2 cellular contexts compared by ENCODE assay signal in genomic region chr13:42652642-42653415, GRCh38.
TF ChIP-seq lines count a peak whose summit lies in the region.

No MANE protein-coding gene starts in this region.

TF ChIP-seq in GM23338, 12 proteins besides CTCF, POLR2A, EP300 and RAD21:
- no peak for TF ChIP-seq ETS1 (IDR thresholded peaks at IDR 0.05)
- no peak for TF ChIP-seq REST (IDR thresholded peaks at IDR 0.05; ENCODE audit: unreplicated experiment)
- no peak for TF ChIP-seq ZNF462 (CRISPR knock-in tag; IDR thresholded peaks at IDR 0.05)
- no peak for TF ChIP-seq JUNB (IDR thresholded peaks at IDR 0.05; ENCODE audit: unreplicated experiment)
- no peak for TF ChIP-seq ZNF114 (CRISPR knock-in tag; IDR thresholded peaks at IDR 0.05)
- no peak for TF ChIP-seq EZH2 (IDR thresholded peaks at IDR 0.05; ENCODE audit: low read depth, unreplicated experiment)
- TF ChIP-seq NANOG (IDR thresholded peaks at IDR 0.05; ENCODE audit: borderline replicate concordance), result no peak
- no peak for TF ChIP-seq POLR2AphosphoS5 (IDR thresholded peaks at IDR 0.05; ENCODE audit: low read depth)
- TF ChIP-seq STAT1 (IDR thresholded peaks at IDR 0.05; ENCODE audit: unreplicated experiment), result no peak
- TF ChIP-seq ZNF331 (CRISPR knock-in tag; IDR thresholded peaks at IDR 0.05; ENCODE audit: low read depth), result no peak
- no peak for TF ChIP-seq CREB1 (CRISPR knock-in tag; IDR thresholded peaks at IDR 0.05; ENCODE audit: low read depth)
- no peak for TF ChIP-seq EZH2phosphoT487 (IDR thresholded peaks at IDR 0.05; ENCODE audit: unreplicated experiment)

TF ChIP-seq in H1, 55 proteins besides CTCF, POLR2A, EP300 and RAD21:
- no peak for TF ChIP-seq ZNF274 (IDR thresholded peaks at IDR 0.05; ENCODE audit: borderline replicate concordance, extremely low read depth, low read length)
- TF ChIP-seq TEAD4 (IDR thresholded peaks at IDR 0.05; ENCODE audit: low read depth, low read length), result no peak
- TF ChIP-seq PHF8 (conservative IDR thresholded peaks at IDR 0.05; ENCODE audit: low read depth, low read length), result no peak
- no peak for TF ChIP-seq ATF2 (IDR thresholded peaks at IDR 0.05; ENCODE audit: low read length)
- TF ChIP-seq EGR1 (IDR thresholded peaks at IDR 0.05; ENCODE audit: borderline replicate concordance, low read depth, low read length), result no peak
- TF ChIP-seq SRF (IDR thresholded peaks at IDR 0.05; ENCODE audit: low read depth, low read length), result no peak
- TF ChIP-seq JUND (IDR thresholded peaks at IDR 0.05; ENCODE audit: low read length), result no peak
- TF ChIP-seq GABPA (IDR thresholded peaks at IDR 0.05; ENCODE audit: borderline replicate concordance, insufficient read depth, low read length), result no peak
- TF ChIP-seq JUN (IDR thresholded peaks at IDR 0.05; ENCODE audit: low read depth, low read length), result no peak
- no peak for TF ChIP-seq EZH2 (IDR thresholded peaks at IDR 0.05; ENCODE audit: low read depth, low read length, severe bottlenecking)
- no peak for TF ChIP-seq SP2 (IDR thresholded peaks at IDR 0.05; ENCODE audit: low read length)
- no peak for TF ChIP-seq KDM5A (IDR thresholded peaks at IDR 0.05; ENCODE audit: low read length)
- TF ChIP-seq USF2 (IDR thresholded peaks at IDR 0.05; ENCODE audit: low read length), result no peak
- TF ChIP-seq CHD2 (IDR thresholded peaks at IDR 0.05; ENCODE audit: low read length), result no peak
- no peak for TF ChIP-seq KDM4A (IDR thresholded peaks at IDR 0.05; ENCODE audit: low read depth, low read length, severe bottlenecking)
- no peak for TF ChIP-seq POU5F1 (IDR thresholded peaks at IDR 0.05; ENCODE audit: low read depth, low read length)
- no peak for TF ChIP-seq MAFK (IDR thresholded peaks at IDR 0.05; ENCODE audit: low read depth, low read length)
- no peak for TF ChIP-seq FOSL1 (IDR thresholded peaks at IDR 0.05; ENCODE audit: insufficient read depth, low read depth, low read length)
